In genomic region chr7:142873281-142873784, GRCh38 we compare ENCODE assay signal across 8 cellular contexts. TPM values are rescaled to one million over a fixed set of nuclear protein-coding genes. Genes with fewer than 3 reads are reported as not detected.
A peak's percentile ranks its signal among the peaks of the same experiment; 100 is the strongest.
DNase-seq lines count a peak whose midpoint lies in the region; ATAC-seq and TF ChIP-seq lines count a peak whose summit lies in the region.

No MANE protein-coding gene starts in this region.

- TF ChIP-seq CTCF in GM06990 (IDR thresholded peaks at IDR 0.05; ENCODE audit: insufficient read depth, low read length, poor library complexity, severe bottlenecking) (peak; percentile 91), brain (conservative IDR thresholded peaks at IDR 0.05) (peak; percentile 16 to 22), osteocyte (IDR thresholded peaks at IDR 0.05) (peak; percentile 43)

- H3K36me3 ChIP-seq in GM06990 (ENCODE audit: control insufficient read depth, insufficient read depth, low read length): no peaks in the 10 kb centered on the region

- H3K9me3 Mint-ChIP-seq in brain (no peaks in the 10 kb centered on the region), osteocyte (ENCODE audit: unreplicated experiment) (no peaks in the 10 kb centered on the region)

- H3K27me3 ChIP-seq in GM06990 (replicated peaks; ENCODE audit: control insufficient read depth, insufficient read depth, low read length): peaks cover 1% of the 10 kb centered on the region

- no peak overlapping the region for H3K4me3 Mint-ChIP-seq in brain
- H3K4me3 Mint-ChIP-seq in osteocyte (ENCODE audit: unreplicated experiment): no peak overlapping the region

- H3K4me1 Mint-ChIP-seq in brain (no peaks in the 10 kb centered on the region), osteocyte (ENCODE audit: unreplicated experiment) (no peaks in the 10 kb centered on the region)

- H3K27me3 Mint-ChIP-seq in brain (peaks cover 6% of the 10 kb centered on the region), osteocyte (ENCODE audit: unreplicated experiment) (no peaks in the 10 kb centered on the region)

- peak; percentile 83 for ATAC-seq in GM21515 (IDR thresholded peaks at IDR 0.05; ENCODE audit: unreplicated experiment)
- no peak for ATAC-seq in HG02623 (IDR thresholded peaks at IDR 0.05; ENCODE audit: unreplicated experiment)

- no peak overlapping the region for H3K27ac Mint-ChIP-seq in brain
- H3K27ac Mint-ChIP-seq in osteocyte (ENCODE audit: unreplicated experiment): no peak overlapping the region

- DNase-seq in GM06990 (ENCODE audit: extremely low read depth, insufficient read length) (no peak), MV-4-11 (lab: John Stamatoyannopoulos, UW) (peak; percentile 4), osteocyte (ENCODE audit: extremely low spot score, unreplicated experiment) (peak; percentile 65), 8988T (no peak)
- no peak for DNase-seq in central memory CD4-positive, alpha-beta T cell

- no peak overlapping the region for H3K4me3 ChIP-seq in GM06990 (replicated peaks; ENCODE audit: low read depth, low read length)

- peaks cover 12% of the 10 kb centered on the region for H3K36me3 Mint-ChIP-seq in brain
- no peaks in the 10 kb centered on the region for H3K36me3 Mint-ChIP-seq in osteocyte (ENCODE audit: unreplicated experiment)

RNA-seq across cellular contexts. Expression of gene TRPV6, which starts 12.2 kb away (rescaled TPM):
- not detected for polyA plus RNA-seq in brain (ENCODE audit: insufficient read depth, low read depth, low replicate concordance)
- total RNA-seq in osteocyte: not detected in 2 replicates

RNA-seq across cellular contexts. Expression of gene EPHB6, which starts 18.5 kb away (rescaled TPM):
- 74.6 TPM for polyA plus RNA-seq in brain (ENCODE audit: insufficient read depth, low read depth, low replicate concordance)
- total RNA-seq in osteocyte: 13.7 and 14.7 TPM in 2 replicates

Comparison
In these comparisons a context has a peak if more than half of its experiments do, and no peak if none do; other contexts are left out.
1. DNase-seq: peak in MV-4-11 (single experiment) and osteocyte (single experiment); none in GM06990 (single experiment), central memory CD4-positive, alpha-beta T cell (single experiment) and 8988T (single experiment).
2. CTCF ChIP-seq: peak in every context shown above with its lines; median percentile 91 in GM06990; 43 in osteocyte; 19 in brain.